Comparison of ENCODE assay signal across 21 cellular contexts in the genomic region with DNA sequence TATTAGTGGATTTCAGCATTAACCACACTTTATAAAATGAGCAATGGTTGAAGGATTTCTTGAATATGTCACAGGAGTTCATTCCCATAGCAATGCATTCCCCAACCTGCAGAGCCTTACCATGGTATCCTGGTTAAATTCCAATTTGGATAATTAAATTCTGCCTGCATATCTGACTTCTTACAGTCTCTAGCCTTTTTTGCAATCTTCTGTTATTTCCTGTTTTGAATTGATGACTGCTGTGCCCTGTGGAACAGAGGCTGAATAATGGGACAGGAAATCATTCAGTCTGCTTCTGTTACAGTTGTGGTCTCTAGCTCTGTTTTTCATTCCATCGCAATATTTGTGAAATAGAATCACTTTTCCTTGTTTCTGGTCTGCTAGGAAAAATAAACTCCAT.
DNase-seq lines count a peak whose midpoint lies in the region; ATAC-seq, FAIRE-seq and TF ChIP-seq lines count a peak whose summit lies in the region.
"Had no signal": no experiment of that assay in that cellular context is flagged by ENCODE, and none has a peak within 500 bp of the region (broad histone marks: within the 10 kb centered on the region; RNA-seq: fewer than 3 reads in every experiment).

No MANE protein-coding gene starts in this region.

- dilution Hi-C loops in endothelial cell of umbilical vein (cut with MboI; ENCODE audit: extremely low pct_ligation_motif_present, low sequenced_read_pairs) = no loop called here

- H3K79me2 ChIP-seq in endothelial cell of umbilical vein (ENCODE audit: control insufficient read depth, insufficient read depth, low read length) = no peaks in the 10 kb centered on the region

- peak; percentile 89 for FAIRE-seq in endothelial cell of umbilical vein (lab: Jason Lieb, UNC)
- FAIRE-seq: GM18507 had no signal

- no peak for ATAC-seq in activated CD4-positive, CD25-positive, alpha-beta regulatory T cell treated with anti-CD3 and anti-CD28 coated beads, Interleukin-2, amount 50 U/mL, for 24 hours
- ATAC-seq: activated T-cell treated with anti-CD3 and anti-CD28 coated beads, Interleukin-2, amount 50 U/mL, for 4 hours; heart left ventricle; left lung; naive thymus-derived CD4-positive, alpha-beta T cell; right lobe of liver; T-cell had no signal

- H3K27ac ChIP-seq in SK-N-MC (peak overlapping the region; percentile 44), endothelial cell of umbilical vein (ENCODE audit: insufficient read depth, low read depth, low read length) (peak overlapping the region; percentile 55)
- H3K27ac ChIP-seq: adrenal gland, heart left ventricle, left lung, right lobe of liver had no signal

- peak; percentile 11 for DNase-seq in GM04504 (ENCODE audit: low read depth)
- DNase-seq in SK-N-MC (ENCODE audit: low read depth, low spot score) = peak; percentile 90
- peak; percentile 90 for DNase-seq in endothelial cell of umbilical vein (ENCODE audit: low read depth, low spot score)
- DNase-seq in renal cortical epithelial cell (ENCODE audit: low read depth) = peak; percentile 74
- no peak for DNase-seq in AG08395 (ENCODE audit: low spot score)
- DNase-seq in putamen (ENCODE audit: low spot score) = no peak
- DNase-seq: activated CD4-positive, alpha-beta T cell treated with anti-CD3 and anti-CD28 coated beads for 48 hours; activated T-cell treated with anti-CD3 and anti-CD28 coated beads, Interleukin-2, amount 50 U/mL, for 4 hours; adrenal gland; CD8-positive, alpha-beta memory T cell; effector CD4-positive, alpha-beta T cell; GF-D8; heart left ventricle; left lung; naive thymus-derived CD4-positive, alpha-beta T cell; right lobe of liver; stimulated activated naive CD4-positive, alpha-beta T cell treated with Interleukin-2 at 50 U/mL for 16 hours; T-cell had no signal

- no peaks in the 10 kb centered on the region for H3K9me3 ChIP-seq in SK-N-MC (ENCODE audit: low read depth, low read length)
- no peaks in the 10 kb centered on the region for H3K9me3 ChIP-seq in endothelial cell of umbilical vein (replicated peaks; ENCODE audit: control insufficient read depth, insufficient read depth, low read length)
- H3K9me3 ChIP-seq: adrenal gland, HAP-1, heart left ventricle, left lung, right lobe of liver had no signal

- CTCF ChIA-PET in endothelial cell of umbilical vein (lab: Charles Lee) = interaction anchor here (0.9 to 1.5 kb wide), 4 partner anchors 16 to 725 kb away, joined by 3 to 4 read pairs (median 4); no protein-coding TSS in a partner anchor

- peaks cover 18% of the 10 kb centered on the region for H3K4me1 ChIP-seq in endothelial cell of umbilical vein (ENCODE audit: control insufficient read depth, extremely low read depth, insufficient read depth, low read length)
- H3K4me1 ChIP-seq: adrenal gland, HAP-1, heart left ventricle, left lung, right lobe of liver had no signal

- H3K36me3 ChIP-seq in SK-N-MC (ENCODE audit: insufficient read depth, low read length) (no peaks in the 10 kb centered on the region), endothelial cell of umbilical vein (ENCODE audit: control insufficient read depth in 2 of 2, extremely low read depth in 1 of 2, insufficient read depth in 2 of 2, low read length in 2 of 2) (no peaks in the 10 kb centered on the region)
- H3K36me3 ChIP-seq: adrenal gland, HAP-1, heart left ventricle, left lung, right lobe of liver had no signal

- no peaks in the 10 kb centered on the region for H3K27me3 ChIP-seq in endothelial cell of umbilical vein (ENCODE audit: control insufficient read depth in 2 of 2, insufficient read depth in 2 of 2, low read length in 2 of 2)
- H3K27me3 ChIP-seq: adrenal gland, heart left ventricle, left lung, right lobe of liver had no signal

- no peaks in the 10 kb centered on the region for H4K20me1 ChIP-seq in endothelial cell of umbilical vein (replicated peaks; ENCODE audit: control insufficient read depth, extremely low read depth, insufficient read depth, low read length)

- no peak overlapping the region for H2AFZ ChIP-seq in endothelial cell of umbilical vein (ENCODE audit: low read depth, low read length)

- H3K4me2 ChIP-seq in endothelial cell of umbilical vein (ENCODE audit: insufficient read depth, low read length) = peak overlapping the region; percentile 61

- POLR2A ChIA-PET in endothelial cell of umbilical vein (lab: Charles Lee) = no interaction called here

- H3K4me3 ChIP-seq in SK-N-MC (peak overlapping the region; percentile 53), endothelial cell of umbilical vein (replicated peaks in 1 of 3; ENCODE audit: insufficient read depth in 1 of 3, low read depth in 1 of 3, low read length in 3 of 3) (no peak overlapping the region)
- H3K4me3 ChIP-seq: adrenal gland, HAP-1, heart left ventricle, left lung, right lobe of liver had no signal

- no peak for TF ChIP-seq POLR2A in endothelial cell of umbilical vein (IDR thresholded peaks at IDR 0.05; ENCODE audit: low read depth, low read length)

- H3K9ac ChIP-seq in SK-N-MC (ENCODE audit: insufficient read length) (no peak overlapping the region), endothelial cell of umbilical vein (replicated peaks; ENCODE audit: extremely low read depth, insufficient read depth, low read length) (peak overlapping the region; percentile 27)

- no peaks in the 10 kb centered on the region for H3K9me1 ChIP-seq in endothelial cell of umbilical vein (replicated peaks; ENCODE audit: control insufficient read depth, extremely low read depth, insufficient read depth, low read length)

- TF ChIP-seq CTCF in endothelial cell of umbilical vein (IDR thresholded peaks at IDR 0.05; ENCODE audit: extremely low read depth in 1 of 2, insufficient read depth in 1 of 2, low read depth in 1 of 2, low read length in 2 of 2) = no peak

- no TSS peak for BruUV-seq in endothelial cell of umbilical vein (replicated peaks; lab: Mats Ljungman, UMichigan)

- intact Hi-C loops in endothelial cell of umbilical vein (cut with micrococcal nuclease) = loop anchor here (1.0 to 5.0 kb wide), 3 partner anchors 54 to 725 kb away; no protein-coding TSS in a partner anchor

TF ChIP-seq in endothelial cell of umbilical vein, 7 proteins besides CTCF, POLR2A, EP300 and RAD21:
- TF ChIP-seq MYC (IDR thresholded peaks at IDR 0.05; ENCODE audit: low read depth, low read length) (no peak), FOS (IDR thresholded peaks at IDR 0.05; ENCODE audit: borderline replicate concordance, insufficient read depth, low read length) (peak; percentile 41), POLR2AphosphoS5 (IDR thresholded peaks at IDR 0.05; ENCODE audit: insufficient read depth, low read depth, low read length) (peak; percentile 39), EZH2 (IDR thresholded peaks at IDR 0.05; ENCODE audit: borderline replicate concordance, low read depth, low read length, severe bottlenecking) (no peak), JUN (IDR thresholded peaks at IDR 0.05; ENCODE audit: borderline replicate concordance, insufficient read depth, insufficient read length, low read depth) (peak; percentile 41), GATA2 (IDR thresholded peaks at IDR 0.05; ENCODE audit: insufficient read depth, insufficient read length, low read depth, low read length) (peak; percentile 53)
- TF ChIP-seq, protein P1, sequence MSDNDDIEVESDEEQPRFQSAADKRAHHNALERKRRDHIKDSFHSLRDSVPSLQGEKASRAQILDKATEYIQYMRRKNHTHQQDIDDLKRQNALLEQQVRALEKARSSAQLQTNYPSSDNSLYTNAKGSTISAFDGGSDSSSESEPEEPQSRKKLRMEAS (IDR thresholded peaks at IDR 0.05; ENCODE audit: insufficient read depth, insufficient read length) = no peak

Comparison
In these comparisons a context has a peak if more than half of its experiments do, and no peak if none do; other contexts are left out.
1. DNase-seq: peak in GM04504 (single experiment), SK-N-MC (single experiment), endothelial cell of umbilical vein (single experiment) and renal cortical epithelial cell (single experiment); none in AG08395 (single experiment) and putamen (single experiment).